8 cellular contexts compared by ENCODE assay signal in genomic region chr15:23398357-23398756, GRCh38. TPM values are rescaled to one million over a fixed set of nuclear protein-coding genes. Genes with fewer than 3 reads are reported as not detected.
"Had no signal": no experiment of that assay in that cellular context is flagged by ENCODE, and none has a peak within 500 bp of the region (broad histone marks: within the 10 kb centered on the region; RNA-seq: fewer than 3 reads in every experiment).

No MANE protein-coding gene starts in this region.

RNA-seq across cellular contexts. Expression of gene GOLGA8S, which starts 43.8 kb away (rescaled TPM):
- total RNA-seq: HT-29, LHCN-M2, NCI-H460, PC-3 had no signal

RNA-seq across cellular contexts. Expression of gene GOLGA6L2, which starts 48.7 kb away (rescaled TPM):
- total RNA-seq: HT-29, LHCN-M2, MCF 10A, NCI-H460, OCI-LY7, PC-3, Right ventricle myocardium inferior, SJCRH30 had no signal
